11 cellular contexts compared by ENCODE assay signal in genomic region chr22:45212992-45213751, GRCh38. TPM values are rescaled to one million over a fixed set of nuclear protein-coding genes. Genes with fewer than 3 reads are reported as not detected.
DNase-seq lines count a peak whose midpoint lies in the region; ATAC-seq and TF ChIP-seq lines count a peak whose summit lies in the region.
"Had no signal": no experiment of that assay in that cellular context is flagged by ENCODE, and none has a peak within 500 bp of the region (broad histone marks: within the 10 kb centered on the region; RNA-seq: fewer than 3 reads in every experiment).

No MANE protein-coding gene starts in this region.

- no peak for ATAC-seq in GM21723 (IDR thresholded peaks at IDR 0.05; ENCODE audit: unreplicated experiment)

- peaks cover 0 to 3% (median under 1%) of the 10 kb centered on the region in 4 donors for H3K36me3 ChIP-seq in sigmoid colon

- H3K27me3 ChIP-seq in sigmoid colon: no peaks in the 10 kb centered on the region

- H3K27me3 Mint-ChIP-seq in glutamatergic neuron (ENCODE audit: unreplicated experiment): peaks cover 9% of the 10 kb centered on the region

- H3K4me1 Mint-ChIP-seq in glutamatergic neuron (ENCODE audit: low read depth, unreplicated experiment): peaks cover 51% of the 10 kb centered on the region

- DNase-seq in EL: peak; percentile 70
- peak; percentile 85 for DNase-seq in SKM-1 treated with dmso at 0.1 percent for 144 hours (lab: John Stamatoyannopoulos, UW; ENCODE audit: unreplicated experiment)
- no peak for DNase-seq in glutamatergic neuron
- DNase-seq in sigmoid colon: peak; percentile 83
- no peak for DNase-seq in HUDEP-2 (lab: John Stamatoyannopoulos, UW; ENCODE audit: unreplicated experiment in 76 of 76)
- DNase-seq in activated CD4-positive, alpha-beta T cell treated with anti-CD3 and anti-CD28 coated beads for 1 hour: no peak
- no peak for DNase-seq in T1000 (lab: John Stamatoyannopoulos, UW)

- H3K9me3 Mint-ChIP-seq in glutamatergic neuron (ENCODE audit: unreplicated experiment): peaks cover 18% of the 10 kb centered on the region
- H3K9me3 Mint-ChIP-seq: activated T-helper 2 cell treated with anti-CD3 and anti-CD28 coated beads, Interferon-gamma antibody, Interleukin-2, Interleukin-4, amounts not matched to agents 10 μg/mL and 5 μg/mL and 100 μg/mL, durations not matched to agents 14 hours and 24 hours and 36 hours had no signal

- H3K27ac ChIP-seq in sigmoid colon: peak overlapping the region; percentile 67 to 89 (median 78)
- H3K27ac ChIP-seq: KMS-11 had no signal

- H3K9me3 ChIP-seq in sigmoid colon: no peaks in the 10 kb centered on the region

- peaks cover 0 to 62% (median 53%) of the 10 kb centered on the region in 4 donors for H3K4me1 ChIP-seq in sigmoid colon

- TF ChIP-seq POLR2A in sigmoid colon (IDR thresholded peaks at IDR 0.05): no peak

- peak overlapping the region; percentile 74 for H3K4me3 Mint-ChIP-seq in glutamatergic neuron (ENCODE audit: unreplicated experiment)

- H3K27ac Mint-ChIP-seq in glutamatergic neuron (ENCODE audit: unreplicated experiment): peak overlapping the region; percentile 81
- H3K27ac Mint-ChIP-seq: activated T-helper 2 cell treated with anti-CD3 and anti-CD28 coated beads, Interferon-gamma antibody, Interleukin-2, Interleukin-4, amounts not matched to agents 10 μg/mL and 5 μg/mL and 100 μg/mL, durations not matched to agents 14 hours and 24 hours and 36 hours; progenitor cell of endocrine pancreas had no signal

- TF ChIP-seq CTCF in glutamatergic neuron (IDR thresholded peaks at IDR 0.05; ENCODE audit: partially characterized antibody, unreplicated experiment) (no peak), sigmoid colon (IDR thresholded peaks at IDR 0.05) (no peak)

- H3K4me3 ChIP-seq in sigmoid colon: peak overlapping the region; percentile 21 to 45 (median 40)

- intact Hi-C loops in sigmoid colon (cut with DNase I): loop anchor here (5.0 kb wide), 1 partner anchor 51 kb away; the partner anchor contains the start of gene NUP50

- no peak for TF ChIP-seq EP300 in sigmoid colon (IDR thresholded peaks at IDR 0.05)

- WGBS in sigmoid colon, 2 donors: 66 to 81% methylated on average over 22 of the region's 22 CpGs

- H3K36me3 Mint-ChIP-seq in glutamatergic neuron (ENCODE audit: unreplicated experiment): peaks cover 4% of the 10 kb centered on the region

RNA-seq across cellular contexts. Expression of gene KIAA0930, which starts 27.5 kb away (rescaled TPM):
- total RNA-seq in glutamatergic neuron (ENCODE audit: unreplicated experiment): 170 TPM
- total RNA-seq in sigmoid colon: 10 to 100 TPM; 25.7 to 56.5 (median 30.7) TPM
- 10 to 100 TPM; 14.4 to 34.1 (median 26.4) TPM for polyA plus RNA-seq in sigmoid colon

RNA-seq across cellular contexts. Expression of gene NUP50, which starts 49.4 kb away (rescaled TPM):
- total RNA-seq in glutamatergic neuron (ENCODE audit: unreplicated experiment) (79.0 TPM), sigmoid colon (10 to 100 TPM; 23.2 to 28.5 (median 26.8) TPM)
- 10 to 100 TPM; 10.8 to 27.8 (median 22.2) TPM for polyA plus RNA-seq in sigmoid colon

Comparison
In these comparisons a context has a peak if more than half of its experiments do, and no peak if none do; other contexts are left out.
1. DNase-seq: peak in EL (single experiment), SKM-1 treated with dmso at 0.1 percent for 144 hours (single experiment) and sigmoid colon (single experiment); none in glutamatergic neuron (single experiment), HUDEP-2 (0 of 76), activated CD4-positive, alpha-beta T cell treated with anti-CD3 and anti-CD28 coated beads for 1 hour (single experiment) and T1000 (single experiment).